8 cellular contexts compared by ENCODE assay signal in the genomic region with DNA sequence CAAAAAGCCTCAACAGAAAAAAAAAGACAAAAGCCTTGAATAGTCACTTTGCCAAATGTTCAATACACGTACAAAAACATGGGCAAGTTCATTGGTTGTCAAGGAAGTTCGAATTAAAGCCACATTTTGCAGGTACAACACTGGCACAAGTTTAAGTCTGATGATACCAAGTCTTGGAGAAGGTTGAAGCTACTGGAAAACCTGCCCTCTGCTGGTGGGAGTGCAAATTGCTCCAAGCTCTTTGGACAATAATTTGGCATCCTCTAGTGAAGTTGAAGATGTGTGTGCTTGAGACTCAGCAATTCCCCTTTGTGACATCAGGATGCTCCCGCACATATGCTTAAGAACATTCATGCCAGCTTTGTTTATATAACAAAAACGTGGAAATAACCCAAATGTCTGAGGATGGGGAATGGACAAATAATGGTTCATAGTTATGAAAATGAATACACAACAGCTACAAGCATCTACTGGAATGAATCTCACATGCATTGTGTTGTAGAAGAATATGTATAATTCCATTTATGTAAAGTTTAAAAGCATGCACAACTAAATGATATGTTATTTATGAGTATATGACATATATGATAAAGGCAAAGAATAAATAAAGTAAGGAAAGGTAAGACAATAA.
DNase-seq lines count a peak whose midpoint lies in the region; ATAC-seq and TF ChIP-seq lines count a peak whose summit lies in the region.

No MANE protein-coding gene starts in this region.

- TF ChIP-seq CTCF in H9 (conservative IDR thresholded peaks at IDR 0.05) (peak; percentile 89), gastroesophageal sphincter (IDR thresholded peaks at IDR 0.05) (peak in 3 of 4 experiments; percentile 22 to 58 (median 26)), retinal pigment epithelial cell (conservative IDR thresholded peaks at IDR 0.05; ENCODE audit: low read depth, low read length) (peak; percentile 86)

- peaks cover 0 to 3% of the 10 kb centered on the region in 2 experiments; a peak in 2 of 5 replicates for H3K9me3 Mint-ChIP-seq in H9
- H3K9me3 Mint-ChIP-seq in activated T-cell treated with anti-CD3 and anti-CD28 coated beads, Interleukin-2, amount 50 U/mL, for 4 hours: no peaks in the 10 kb centered on the region

- H3K4me1 ChIP-seq in H9 (ENCODE audit: insufficient read depth, low read length) (no peaks in the 10 kb centered on the region), gastroesophageal sphincter (no peaks in the 10 kb centered on the region)

- no peak for TF ChIP-seq POLR2A in gastroesophageal sphincter (IDR thresholded peaks at IDR 0.05)

- H3K4me2 ChIP-seq in H9 (ENCODE audit: insufficient read depth, insufficient read length, low read length): no peak overlapping the region

- no peaks in the 10 kb centered on the region for H3K79me1 ChIP-seq in H9 (ENCODE audit: insufficient read depth, low read depth, low read length, poor library complexity, severe bottlenecking)

- DNase-seq in DMS53 treated with DMSO at 0.1 percent for 48 hours (lab: John Stamatoyannopoulos, UW; ENCODE audit: unreplicated experiment): peak; percentile 22
- DNase-seq in H9: peak; percentile 67
- DNase-seq in OCI-M1 (lab: John Stamatoyannopoulos, UW): peak; percentile 73
- peak; percentile 39 for DNase-seq in activated T-cell treated with anti-CD3 and anti-CD28 coated beads, Interleukin-2, amount 50 U/mL, for 4 hours
- DNase-seq in retinal pigment epithelial cell (ENCODE audit: low read depth): no peak
- DNase-seq in posterior vena cava (ENCODE audit: low spot score): no peak

- H2BK5ac ChIP-seq in H9 (ENCODE audit: insufficient read length, low read length): no peak overlapping the region

- no peak overlapping the region for H4K91ac ChIP-seq in H9 (ENCODE audit: insufficient read length, low read depth, low read length)

- H2BK12ac ChIP-seq in H9 (ENCODE audit: insufficient read length, low read depth, low read length): no peak overlapping the region

- H4K20me1 ChIP-seq in H9 (ENCODE audit: control insufficient read depth, insufficient read depth, insufficient read length): no peaks in the 10 kb centered on the region

- no peak overlapping the region for H3K4me3 Mint-ChIP-seq in H9
- no peak overlapping the region for H3K4me3 Mint-ChIP-seq in activated T-cell treated with anti-CD3 and anti-CD28 coated beads, Interleukin-2, amount 50 U/mL, for 4 hours

- H3K27ac Mint-ChIP-seq in H9: no peak overlapping the region

- no peak overlapping the region for H3K23ac ChIP-seq in H9 (ENCODE audit: insufficient read length, low read depth, low read length)

- H2BK120ac ChIP-seq in H9 (ENCODE audit: low read depth, low read length, poor library complexity, severe bottlenecking): no peak overlapping the region

- H3K36me3 Mint-ChIP-seq in H9 (ENCODE audit: insufficient read depth in 1 of 3, low read depth in 3 of 3): peaks cover 0 to 4% (median 0%) of the 10 kb centered on the region in 3 experiments; a peak in 2 of 7 replicates
- H3K36me3 Mint-ChIP-seq in activated T-cell treated with anti-CD3 and anti-CD28 coated beads, Interleukin-2, amount 50 U/mL, for 4 hours (ENCODE audit: insufficient read depth): no peaks in the 10 kb centered on the region

- no peak overlapping the region for H2BK20ac ChIP-seq in H9 (ENCODE audit: low read depth, low read length, poor library complexity, severe bottlenecking)

- WGBS in H9 (ENCODE audit: extremely low coverage, insufficient read length, low lambda C conversion rate): no CpG with 5 or more reads among the region's 4 CpGs
- WGBS in gastroesophageal sphincter (ENCODE audit: low coverage in 1 of 2), 2 donors: 12 to 14% methylated on average over 4 of the region's 4 CpGs

- H3K4me1 Mint-ChIP-seq in H9: peaks cover 3 to 6% of the 10 kb centered on the region in 2 experiments
- no peaks in the 10 kb centered on the region for H3K4me1 Mint-ChIP-seq in activated T-cell treated with anti-CD3 and anti-CD28 coated beads, Interleukin-2, amount 50 U/mL, for 4 hours (ENCODE audit: low read depth)

- H2AFZ ChIP-seq in H9 (ENCODE audit: low read length): no peak overlapping the region

- ATAC-seq in activated T-cell treated with anti-CD3 and anti-CD28 coated beads, Interleukin-2, amount 50 U/mL, for 4 hours: no peak
- ATAC-seq in gastroesophageal sphincter: no peak
- ATAC-seq in HG02973 (IDR thresholded peaks at IDR 0.05; ENCODE audit: unreplicated experiment): no peak

- H3K9ac ChIP-seq in H9 (ENCODE audit: extremely low read depth, insufficient read length, low read length): no peak overlapping the region

- H3K18ac ChIP-seq in H9 (ENCODE audit: insufficient read length, low read depth, low read length): no peak overlapping the region

- no peaks in the 10 kb centered on the region for H3K23me2 ChIP-seq in H9 (ENCODE audit: insufficient read length, low read depth, low read length, poor library complexity, severe bottlenecking)

- no peaks in the 10 kb centered on the region for H3K27me3 Mint-ChIP-seq in H9 (ENCODE audit: low read depth)
- H3K27me3 Mint-ChIP-seq in activated T-cell treated with anti-CD3 and anti-CD28 coated beads, Interleukin-2, amount 50 U/mL, for 4 hours (ENCODE audit: low read depth): peaks cover 9% of the 10 kb centered on the region

- no peak for TF ChIP-seq EP300 in gastroesophageal sphincter (IDR thresholded peaks at IDR 0.05)

- no peak overlapping the region for H3T11ph ChIP-seq in H9 (ENCODE audit: low read length)

- no peak overlapping the region for H3K14ac ChIP-seq in H9 (ENCODE audit: insufficient read depth, low read length)

- H3K79me2 ChIP-seq in H9 (ENCODE audit: insufficient read depth, low read length): no peaks in the 10 kb centered on the region

- H3K27me3 ChIP-seq in H9 (ENCODE audit: insufficient read depth, low read length) (no peaks in the 10 kb centered on the region), gastroesophageal sphincter (peaks cover 10% of the 10 kb centered on the region)

- intact Hi-C loops in posterior vena cava (cut with DNase I): no loop called here

- H3K9me3 ChIP-seq in H9 (ENCODE audit: control insufficient read depth, low read depth, low read length): no peaks in the 10 kb centered on the region
- no peaks in the 10 kb centered on the region for H3K9me3 ChIP-seq in gastroesophageal sphincter

- H3K36me3 ChIP-seq in gastroesophageal sphincter: no peaks in the 10 kb centered on the region

- H2BK15ac ChIP-seq in H9 (ENCODE audit: low read depth, low read length): no peak overlapping the region

- H3K27ac ChIP-seq in H9 (ENCODE audit: insufficient read length, low read depth, low read length) (no peak overlapping the region), gastroesophageal sphincter (no peak overlapping the region)

- H3K4me3 ChIP-seq in gastroesophageal sphincter: no peak overlapping the region
- no peak overlapping the region for H3K4me3 ChIP-seq in retinal pigment epithelial cell (ENCODE audit: low read length)

- no peak overlapping the region for H2AK5ac ChIP-seq in H9 (ENCODE audit: insufficient read length, low read length)

- no peak overlapping the region for H4K5ac ChIP-seq in H9 (ENCODE audit: insufficient read length, low read depth, low read length)

- no peak overlapping the region for H4K8ac ChIP-seq in H9 (replicated peaks; ENCODE audit: insufficient read length, low read depth, low read length)

- H3K56ac ChIP-seq in H9 (ENCODE audit: insufficient read length, low read depth, low read length): no peak overlapping the region

- no peak overlapping the region for H3K4ac ChIP-seq in H9 (ENCODE audit: low read depth, low read length)

Comparison
In these comparisons a context has a peak if more than half of its experiments do, and no peak if none do; other contexts are left out.
1. DNase-seq: peak in DMS53 treated with DMSO at 0.1 percent for 48 hours (single experiment), H9 (single experiment), OCI-M1 (single experiment) and activated T-cell treated with anti-CD3 and anti-CD28 coated beads, Interleukin-2, amount 50 U/mL, for 4 hours (single experiment); none in retinal pigment epithelial cell (single experiment) and posterior vena cava (single experiment).
2. CTCF ChIP-seq: peak in every context shown above with its lines; median percentile 89 in H9; 86 in retinal pigment epithelial cell; 26 in gastroesophageal sphincter.